21 cellular contexts compared by ENCODE assay signal in the genomic region with DNA sequence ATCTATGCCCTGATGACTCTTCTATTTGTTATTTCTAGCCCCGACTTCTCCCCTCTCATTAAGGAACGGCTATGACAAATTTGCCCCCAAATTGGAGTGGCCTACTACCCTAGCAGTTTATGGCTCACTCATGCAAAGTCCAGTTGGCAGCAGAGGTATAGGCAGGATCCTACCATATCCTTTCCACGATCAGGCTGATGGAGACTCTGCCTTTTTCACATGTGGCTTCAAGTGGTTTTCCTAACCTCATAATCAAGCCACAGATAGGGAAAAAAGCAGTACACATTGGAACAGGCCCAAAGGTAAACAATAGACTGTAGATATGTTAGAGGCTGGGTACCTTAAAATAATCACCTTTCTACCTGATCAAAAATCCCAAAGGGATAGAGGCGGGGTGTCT.
"Had no signal": no experiment of that assay in that cellular context is flagged by ENCODE, and none has a peak within 500 bp of the region (broad histone marks: within the 10 kb centered on the region; RNA-seq: fewer than 3 reads in every experiment).

No MANE protein-coding gene starts in this region.

- H3K9me3 ChIP-seq: colonic mucosa, esophagus squamous epithelium, gastroesophageal sphincter, left lung, lower lobe of right lung, ovary, right atrium auricular region, testis, transverse colon had no signal

- H3K4me1 ChIP-seq: colonic mucosa, esophagus squamous epithelium, gastroesophageal sphincter, left lung, lower lobe of right lung, right atrium auricular region, testis, transverse colon had no signal

- DNase-seq: colonic mucosa; dermis blood vessel endothelial cell; esophagus squamous epithelium; foreskin fibroblast; glutamatergic neuron; islet precursor cell; left lung; lower lobe of right lung; natural killer cell; ovary; stimulated activated CD4-positive, alpha-beta T cell treated with anti-CD3 and anti-CD28 coated beads, Interleukin-2, amount 100 ng/mL, for 48 hours; stimulated activated naive B cell treated with anti-CD40 and anti-IgM and Interleukin-4, amounts not matched to agents 10 μg/mL and 1 μg/mL and 100 μg/mL, for 72 hours; stimulated activated naive CD8-positive, alpha-beta T cell treated with anti-CD3 and anti-CD28 coated beads, Interleukin-15, amount 100 ng/mL, for 72 hours; testis; transverse colon had no signal

- H3K36me3 ChIP-seq: colonic mucosa, esophagus squamous epithelium, gastroesophageal sphincter, left lung, lower lobe of right lung, ovary, right atrium auricular region, transverse colon had no signal

- H3K36me3 Mint-ChIP-seq: memory B cell; natural killer cell; stimulated activated naive B cell treated with anti-CD40 and anti-IgM and Interleukin-4, amounts not matched to agents 10 μg/mL and 1 μg/mL and 100 μg/mL, for 72 hours had no signal

- H3K4me3 ChIP-seq: colonic mucosa, esophagus squamous epithelium, gastroesophageal sphincter, left lung, lower lobe of right lung, ovary, right atrium auricular region, smooth muscle cell, testis, transverse colon had no signal

- H3K9me3 Mint-ChIP-seq: mesothelial cell of epicardium, neural crest cell had no signal

- H3K27me3 Mint-ChIP-seq: memory B cell; stimulated activated naive B cell treated with anti-CD40 and anti-IgM and Interleukin-4, amounts not matched to agents 10 μg/mL and 1 μg/mL and 100 μg/mL, for 72 hours; stimulated activated naive CD8-positive, alpha-beta T cell treated with anti-CD3 and anti-CD28 coated beads, Interleukin-15, amount 100 ng/mL, for 72 hours had no signal

- ATAC-seq: gastroesophageal sphincter; left lung; lower lobe of right lung; natural killer cell; stimulated activated naive B cell treated with anti-CD40 and anti-IgM and Interleukin-4, amounts not matched to agents 10 μg/mL and 1 μg/mL and 100 μg/mL, for 72 hours; stimulated activated naive CD8-positive, alpha-beta T cell treated with anti-CD3 and anti-CD28 coated beads, Interleukin-15, amount 100 ng/mL, for 72 hours had no signal

- H3K27ac Mint-ChIP-seq: memory B cell; mesothelial cell of epicardium; natural killer cell; stimulated activated naive B cell treated with anti-CD40 and anti-IgM and Interleukin-4, amounts not matched to agents 10 μg/mL and 1 μg/mL and 100 μg/mL, for 72 hours; stimulated activated naive CD8-positive, alpha-beta T cell treated with anti-CD3 and anti-CD28 coated beads, Interleukin-15, amount 100 ng/mL, for 72 hours had no signal

- H3K27ac ChIP-seq: colonic mucosa, esophagus squamous epithelium, gastroesophageal sphincter, left lung, lower lobe of right lung, ovary, right atrium auricular region, testis, transverse colon had no signal

- H3K4me3 Mint-ChIP-seq: memory B cell; mesothelial cell of epicardium; natural killer cell; neural crest cell; stimulated activated naive B cell treated with anti-CD40 and anti-IgM and Interleukin-4, amounts not matched to agents 10 μg/mL and 1 μg/mL and 100 μg/mL, for 72 hours; stimulated activated naive CD8-positive, alpha-beta T cell treated with anti-CD3 and anti-CD28 coated beads, Interleukin-15, amount 100 ng/mL, for 72 hours had no signal

- H3K4me2 ChIP-seq: smooth muscle cell had no signal

- H3K27me3 ChIP-seq: colonic mucosa, esophagus squamous epithelium, gastroesophageal sphincter, left lung, ovary, right atrium auricular region, testis, transverse colon had no signal

- H3K4me1 Mint-ChIP-seq: memory B cell; mesothelial cell of epicardium; natural killer cell; neural crest cell; stimulated activated naive B cell treated with anti-CD40 and anti-IgM and Interleukin-4, amounts not matched to agents 10 μg/mL and 1 μg/mL and 100 μg/mL, for 72 hours; stimulated activated naive CD8-positive, alpha-beta T cell treated with anti-CD3 and anti-CD28 coated beads, Interleukin-15, amount 100 ng/mL, for 72 hours had no signal
